5 cellular contexts compared by ENCODE assay signal in the genomic region with DNA sequence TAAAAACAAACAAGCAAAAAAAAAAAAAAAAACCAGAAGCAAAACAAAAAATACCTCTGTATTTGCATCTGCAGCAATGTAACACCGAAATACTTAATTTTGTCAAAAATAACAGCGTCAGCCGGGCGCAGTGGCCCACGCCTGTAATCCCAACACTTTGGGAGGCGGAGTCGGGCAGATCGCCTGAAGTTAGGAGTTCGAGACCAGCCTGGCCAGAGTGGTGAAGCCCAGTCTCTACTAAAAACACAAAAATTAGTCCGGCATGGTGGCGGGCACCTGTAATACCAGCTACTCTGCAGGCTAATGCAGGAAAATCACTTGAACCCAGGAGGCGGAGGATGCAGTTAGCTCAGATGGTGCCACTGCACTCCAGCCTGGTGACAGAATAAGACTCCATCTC.
"Had no signal": no experiment of that assay in that cellular context is flagged by ENCODE, and none has a peak within 500 bp of the region (broad histone marks: within the 10 kb centered on the region; RNA-seq: fewer than 3 reads in every experiment).

No MANE protein-coding gene starts in this region.

- ATAC-seq: HepG2, K562 had no signal

- DNase-seq: IMR-90, KBM-7, KG1 had no signal
